In the genomic region with DNA sequence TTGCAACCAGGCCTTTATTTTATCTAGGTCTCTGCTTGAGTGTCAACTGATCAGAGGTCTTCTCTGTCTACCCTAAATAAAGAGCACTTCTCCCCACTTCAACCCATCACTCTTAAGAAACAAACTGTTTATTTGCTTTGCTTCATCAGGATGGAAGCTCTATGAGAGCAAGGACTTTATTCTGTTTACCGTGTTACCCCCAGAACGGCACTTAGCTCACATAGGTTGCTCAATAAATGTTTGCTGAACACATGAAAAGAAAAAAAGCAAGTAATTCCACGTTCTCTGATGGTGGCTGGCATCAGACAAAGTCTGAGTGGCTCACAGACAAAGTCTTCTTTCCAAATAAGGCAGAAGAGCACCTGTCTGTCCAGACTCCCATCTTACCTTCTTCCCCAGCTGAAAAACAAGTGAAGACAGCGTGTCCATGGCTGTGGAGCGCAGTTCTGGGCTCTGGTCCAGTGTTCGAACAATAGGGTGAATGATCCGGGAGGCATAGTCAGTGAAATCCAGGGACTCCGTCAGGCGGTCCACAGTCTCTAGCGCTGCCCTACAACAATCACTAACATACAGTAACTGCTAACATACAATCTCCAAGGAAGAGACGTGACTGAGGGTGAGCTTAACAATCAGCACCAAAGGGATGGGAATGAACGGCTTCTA, we compare ENCODE assay signal across 11 cellular contexts. TPM values are rescaled to one million over a fixed set of nuclear protein-coding genes. Genes with fewer than 3 reads are reported as not detected.
"Had no signal": no experiment of that assay in that cellular context is flagged by ENCODE, and none has a peak within 500 bp of the region (broad histone marks: within the 10 kb centered on the region; RNA-seq: fewer than 3 reads in every experiment).

No MANE protein-coding gene starts in this region.

- H3K36me3 ChIP-seq: ovary had no signal

- H3K27ac ChIP-seq: epithelial cell of prostate, ovary had no signal

- ATAC-seq: activated CD4-positive, CD25-positive, alpha-beta regulatory T cell treated with anti-CD3 and anti-CD28 coated beads, Interleukin-2, amount 50 U/mL, for 24 hours; activated T-cell treated with anti-CD3 and anti-CD28 coated beads, Interleukin-2, amount 50 U/mL, for 4 hours; effector memory CD8-positive, alpha-beta T cell had no signal

- H3K27me3 ChIP-seq: ovary had no signal

- H3K9me3 ChIP-seq: ovary had no signal

- H3K4me3 ChIP-seq: ovary had no signal

- H3K9me3 Mint-ChIP-seq: activated T-cell treated with anti-CD3 and anti-CD28 coated beads, Interleukin-2, amount 50 U/mL, for 4 hours; effector memory CD8-positive, alpha-beta T cell had no signal

- H3K4me3 Mint-ChIP-seq: activated T-cell treated with anti-CD3 and anti-CD28 coated beads, Interleukin-2, amount 50 U/mL, for 4 hours; effector memory CD8-positive, alpha-beta T cell had no signal

- DNase-seq: activated CD4-positive, alpha-beta T cell treated with anti-CD3 and anti-CD28 coated beads, Interleukin-2, amount 50 U/mL, for 4 hours; activated effector memory CD4-positive, alpha-beta T cell treated with anti-CD3 and anti-CD28 coated beads, Interleukin-2, amount 50 U/mL, for 16 hours; activated T-cell treated with anti-CD3 and anti-CD28 coated beads, Interleukin-2, amount 50 U/mL, for 4 hours; effector memory CD8-positive, alpha-beta T cell; mammary epithelial cell; ovary; retina; small intestine had no signal

RNA-seq across cellular contexts. Expression of gene ANGPTL7, which starts 22.9 kb away (rescaled TPM):
- total RNA-seq: activated T-cell treated with anti-CD3 and anti-CD28 coated beads, Interleukin-2, amount 50 U/mL, for 4 hours; SK-MEL-5 had no signal
